8 cellular contexts compared by ENCODE assay signal in the genomic region with DNA sequence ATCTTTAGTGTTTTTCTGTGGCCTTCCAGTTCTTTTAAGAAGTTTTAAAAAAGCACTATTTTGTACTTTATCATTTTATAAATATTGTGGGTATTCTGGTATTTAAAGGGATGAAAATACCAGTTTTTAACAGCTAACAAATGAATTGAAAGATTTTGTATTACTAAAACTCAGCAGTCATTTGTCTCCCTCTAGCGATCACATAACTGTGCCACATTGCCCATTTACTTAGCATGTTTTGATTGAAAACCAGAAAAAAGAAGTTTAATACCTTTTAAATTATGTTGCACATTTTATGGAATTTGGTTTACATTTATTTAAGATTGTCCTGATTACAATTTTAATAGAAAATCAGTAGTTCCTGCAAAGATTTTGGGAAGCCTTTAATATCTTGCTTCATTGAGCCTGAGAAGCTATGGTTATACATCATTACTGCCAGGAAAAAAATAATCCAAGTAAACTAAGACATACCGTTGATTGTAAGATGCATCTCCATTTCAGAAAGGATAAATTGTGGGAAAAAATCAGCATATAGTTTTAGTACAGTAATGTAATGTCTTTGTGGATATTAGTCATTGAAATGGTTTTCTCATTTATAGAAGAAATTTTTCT. TPM values are rescaled to one million over a fixed set of nuclear protein-coding genes. Genes with fewer than 3 reads are reported as not detected.
A peak's percentile ranks its signal among the peaks of the same experiment; 100 is the strongest.
DNase-seq lines count a peak whose midpoint lies in the region; TF ChIP-seq lines count a peak whose summit lies in the region.

No MANE protein-coding gene starts in this region.

- 47% methylated on average over 2 of the region's 2 CpGs for WGBS in tibial nerve, 2 donors

- H3K4me3 ChIP-seq in SK-N-MC (no peak overlapping the region), tibial nerve (no peak overlapping the region)

- peak; percentile 34 to 46 (median 40) for TF ChIP-seq CTCF in tibial nerve (IDR thresholded peaks at IDR 0.05)

- 0 out of 2 replicates have a peak, but pooled peaks cover 2% of the 10 kb centered on the region for H3K36me3 ChIP-seq in SK-N-MC (ENCODE audit: insufficient read depth, low read length)
- H3K36me3 ChIP-seq in tibial nerve, result peaks cover 0 to 6% (median under 1%) of the 10 kb centered on the region in 3 donors

- H3K9me3 ChIP-seq in SK-N-MC (ENCODE audit: low read depth, low read length) (no peaks in the 10 kb centered on the region), tibial nerve (no peaks in the 10 kb centered on the region)

- H3K9ac ChIP-seq in SK-N-MC (ENCODE audit: insufficient read length), result no peak overlapping the region

- peaks cover 0 to 7% (median 2%) of the 10 kb centered on the region in 4 donors for H3K4me1 ChIP-seq in tibial nerve

- no peak for TF ChIP-seq POLR2A in tibial nerve (IDR thresholded peaks at IDR 0.05)

- no peaks in the 10 kb centered on the region for H3K27me3 ChIP-seq in tibial nerve

- no peak for TF ChIP-seq EP300 in tibial nerve (IDR thresholded peaks at IDR 0.05)

- H3K27ac ChIP-seq in SK-N-MC (no peak overlapping the region), tibial nerve (no peak overlapping the region), caudate nucleus (ENCODE audit: low read depth, low read length) (no peak overlapping the region)

- DNase-seq in SIG-M5 treated with dmso at 0.1 percent for 504 hours (lab: John Stamatoyannopoulos, UW; ENCODE audit: unreplicated experiment) (peak; percentile 13), SIG-M5 (lab: John Stamatoyannopoulos, UW) (no peak), SK-N-MC (ENCODE audit: low read depth, low spot score) (peak; percentile 14), glomerular endothelial cell (ENCODE audit: extremely low read depth, low read depth, low spot score) (peak; percentile 22), tibial nerve (ENCODE audit: low spot score in 2 of 2) (no peak), NCI-H128 (lab: John Stamatoyannopoulos, UW; ENCODE audit: unreplicated experiment) (no peak), NCI-H1930 (lab: John Stamatoyannopoulos, UW) (no peak), caudate nucleus (lab: John Stamatoyannopoulos, UW) (no peak)

RNA-seq across cellular contexts. Expression of gene TAX1BP1, which starts 34.9 kb away (rescaled TPM):
- 63.2 and 73.1 TPM in 2 replicates for total RNA-seq in glomerular endothelial cell
- total RNA-seq in tibial nerve, result 10 to 100 TPM; 52.8 to 89.6 (median 71.8) TPM

Comparison
In these comparisons a context has a peak if more than half of its experiments do, and no peak if none do; other contexts are left out.
1. DNase-seq: peak in SIG-M5 treated with dmso at 0.1 percent for 504 hours (single experiment), SK-N-MC (single experiment) and glomerular endothelial cell (single experiment); none in SIG-M5 (single experiment), tibial nerve (0 of 2), NCI-H128 (single experiment), NCI-H1930 (0 of 2) and caudate nucleus (0 of 61).